8 cellular contexts compared by ENCODE assay signal in genomic region chr3:4491873-4492239, GRCh38. TPM values are rescaled to one million over a fixed set of nuclear protein-coding genes. Genes with fewer than 3 reads are reported as not detected.
DNase-seq lines count a peak whose midpoint lies in the region; ATAC-seq and TF ChIP-seq lines count a peak whose summit lies in the region.

No MANE protein-coding gene starts in this region.

- ATAC-seq in heart right ventricle, result no peak
- no peak for ATAC-seq in left cardiac atrium
- no peak for ATAC-seq in HG03159 (IDR thresholded peaks at IDR 0.05; ENCODE audit: unreplicated experiment)

- H3K23ac ChIP-seq in mesendoderm (ENCODE audit: low read length), result no peak overlapping the region

- TF ChIP-seq POLR2A in vagina (IDR thresholded peaks at IDR 0.05), result no peak

- H2BK5ac ChIP-seq in mesendoderm (ENCODE audit: low read length), result no peak overlapping the region

- H3K36me3 ChIP-seq in heart right ventricle (no peaks in the 10 kb centered on the region), brain microvascular endothelial cell (replicated peaks) (no peaks in the 10 kb centered on the region), mesendoderm (ENCODE audit: control insufficient read depth, insufficient read depth, low read length) (no peaks in the 10 kb centered on the region), vagina (no peaks in the 10 kb centered on the region)

- H3K56ac ChIP-seq in mesendoderm (ENCODE audit: low read length), result no peak overlapping the region

- H3K4me3 ChIP-seq in heart right ventricle (peak overlapping the region; percentile 53 to 93 (median 78)), brain microvascular endothelial cell (ENCODE audit: low read depth, low read length) (peak overlapping the region; percentile 78), mesendoderm (ENCODE audit: low read length) (no peak overlapping the region), vagina (peak overlapping the region; percentile 59 to 94)

- in situ Hi-C loops in brain microvascular endothelial cell (cut with HindIII; ENCODE audit: low pct_ligation_motif_present, low sequenced_read_pairs), result no loop called here

- H3K4me1 ChIP-seq in heart right ventricle, result peaks cover 0 to 41% (median 36%) of the 10 kb centered on the region in 9 donors
- H3K4me1 ChIP-seq in mesendoderm (ENCODE audit: control insufficient read depth, low read depth, low read length), result no peaks in the 10 kb centered on the region
- peaks cover 32% of the 10 kb centered on the region for H3K4me1 ChIP-seq in vagina

- H3K79me2 ChIP-seq in mesendoderm (ENCODE audit: control insufficient read depth, insufficient read depth, low read length), result no peaks in the 10 kb centered on the region

- H3K27ac ChIP-seq in heart right ventricle, result peak overlapping the region in 5 of 10 donors; percentile 62 to 89 (median 88)
- H3K27ac ChIP-seq in brain microvascular endothelial cell, result no peak overlapping the region
- H3K27ac ChIP-seq in mesendoderm (ENCODE audit: low read depth, low read length), result no peak overlapping the region
- peak overlapping the region; percentile 77 for H3K27ac ChIP-seq in vagina

- H3K4me2 ChIP-seq in mesendoderm (ENCODE audit: low read length), result peak overlapping the region; percentile 89

- 23 to 28% methylated on average over 7 of the region's 7 CpGs for WGBS in heart right ventricle, 2 donors
- WGBS in mesendoderm (ENCODE audit: extremely low coverage, insufficient coverage, low lambda C conversion rate), result no CpG with 5 or more reads among the region's 7 CpGs

- H3K9me3 ChIP-seq in heart right ventricle (no peaks in the 10 kb centered on the region), vagina (no peaks in the 10 kb centered on the region)

- DNase-seq in heart right ventricle (no peak), left cardiac atrium (no peak), brain microvascular endothelial cell (no peak), mesendoderm (no peak), vagina (ENCODE audit: extremely low spot score in 2 of 2) (no peak), HK-2 (ENCODE audit: unreplicated experiment) (no peak), OCI-M1 (lab: John Stamatoyannopoulos, UW) (no peak)

- intact Hi-C loops in heart right ventricle (cut with DNase I), result loop anchor here in 9 of 10 donors (2.0 to 10.0 kb wide), 10 partner anchors 25 to 143 kb away; partner anchors contain the start of gene SUMF1 (in 1 of the 9)
- intact Hi-C loops in left cardiac atrium (cut with DNase I), result loop anchor here in 1 of 2 donors (5.0 to 10.0 kb wide), 2 partner anchors 90 to 137 kb away; no protein-coding TSS in a partner anchor
- intact Hi-C loops in vagina (cut with DNase I), result loop anchor here (5.0 to 10.0 kb wide), 2 partner anchors 90 to 137 kb away; no protein-coding TSS in a partner anchor

- TF ChIP-seq CTCF in heart right ventricle (IDR thresholded peaks at IDR 0.05) (no peak), brain microvascular endothelial cell (IDR thresholded peaks at IDR 0.05; ENCODE audit: low read depth, low read length, missing control alignments) (no peak), vagina (IDR thresholded peaks at IDR 0.05) (no peak)

- H2BK15ac ChIP-seq in mesendoderm (replicated peaks; ENCODE audit: low read depth), result no peak overlapping the region

- no peak overlapping the region for H3K4ac ChIP-seq in mesendoderm (ENCODE audit: low read depth, low read length)

- no peak overlapping the region for H3K9ac ChIP-seq in mesendoderm (ENCODE audit: low read length)

- H4K5ac ChIP-seq in mesendoderm (ENCODE audit: low read length), result no peak overlapping the region

- H4K8ac ChIP-seq in mesendoderm (ENCODE audit: low read depth, low read length), result no peak overlapping the region

- H3K18ac ChIP-seq in mesendoderm (ENCODE audit: low read length), result no peak overlapping the region

- H3K79me1 ChIP-seq in mesendoderm (ENCODE audit: low read length), result no peaks in the 10 kb centered on the region

- H2AK5ac ChIP-seq in mesendoderm (ENCODE audit: low read length), result no peak overlapping the region

- H3K27me3 ChIP-seq in heart right ventricle, result no peaks in the 10 kb centered on the region
- H3K27me3 ChIP-seq in brain microvascular endothelial cell (replicated peaks), result peaks cover 16% of the 10 kb centered on the region
- no peaks in the 10 kb centered on the region for H3K27me3 ChIP-seq in mesendoderm (ENCODE audit: insufficient read depth, low read length, poor library complexity)
- H3K27me3 ChIP-seq in vagina, result no peaks in the 10 kb centered on the region

- no peak overlapping the region for H2BK120ac ChIP-seq in mesendoderm (ENCODE audit: low read depth, low read length)

RNA-seq across cellular contexts. Expression of gene ITPR1, which starts 1.3 kb away (rescaled TPM):
- total RNA-seq in heart right ventricle (10 to 100 TPM; 15.0 to 40.3 (median 19.1) TPM), left cardiac atrium (10 to 100 TPM; 36.8 to 43.8 TPM), vagina (108 TPM)
- 10 to 100 TPM in 1 of 2 donors, 1 to 10 TPM in 1; 9.7 to 12.9 TPM for polyA plus RNA-seq in heart right ventricle
- polyA plus RNA-seq in mesendoderm (2013, experiment 1 of 2), result 1.1 TPM
- 0.71 TPM for polyA plus RNA-seq in mesendoderm (2013, experiment 2 of 2)

RNA-seq across cellular contexts. Expression of gene SUMF1, which starts 24.8 kb away (rescaled TPM):
- total RNA-seq in heart right ventricle (10 to 100 TPM in 4 of 10 donors, 1 to 10 TPM in 6; 6.9 to 15.1 (median 8.9) TPM), left cardiac atrium (10 to 100 TPM; 12.0 to 13.0 TPM), vagina (65.6 TPM)
- 1 to 10 TPM; 3.7 to 9.5 TPM for polyA plus RNA-seq in heart right ventricle
- polyA plus RNA-seq in mesendoderm (2013, experiment 1 of 2), result 7.2 TPM
- polyA plus RNA-seq in mesendoderm (2013, experiment 2 of 2), result 7.5 TPM
